In the genomic region with DNA sequence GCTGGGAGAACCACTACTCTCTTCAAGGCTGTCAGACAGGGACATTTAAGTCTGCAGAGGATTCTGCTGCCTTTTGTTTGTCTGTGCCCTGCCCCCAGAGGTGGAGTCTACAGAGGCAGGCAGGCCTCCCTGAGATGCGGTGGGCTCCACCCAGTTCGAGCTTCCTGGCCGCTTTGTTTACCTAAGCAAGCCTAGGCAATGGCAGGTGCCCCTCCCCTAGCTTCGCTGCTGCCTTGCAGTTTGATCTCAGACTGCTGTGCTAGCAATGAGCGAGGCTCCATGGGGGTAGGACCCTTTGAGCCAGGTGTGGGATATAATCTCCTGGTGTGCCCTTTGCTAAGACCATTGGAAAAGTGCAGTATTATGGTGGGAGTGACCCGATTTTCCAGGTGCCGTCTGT, we compare ENCODE assay signal across 5 cellular contexts. TPM values are rescaled to one million over a fixed set of nuclear protein-coding genes. Genes with fewer than 3 reads are reported as not detected.
"Had no signal": no experiment of that assay in that cellular context is flagged by ENCODE, and none has a peak within 500 bp of the region (broad histone marks: within the 10 kb centered on the region; RNA-seq: fewer than 3 reads in every experiment).

No MANE protein-coding gene starts in this region.

RNA-seq across cellular contexts. Expression of a gene that starts 42.3 kb away (rescaled TPM):
- total RNA-seq: mesothelial cell of epicardium, natural killer cell, osteocyte, posterior vena cava, subcutaneous adipose tissue had no signal
